Comparison of ENCODE assay signal across 9 cellular contexts in the genomic region with DNA sequence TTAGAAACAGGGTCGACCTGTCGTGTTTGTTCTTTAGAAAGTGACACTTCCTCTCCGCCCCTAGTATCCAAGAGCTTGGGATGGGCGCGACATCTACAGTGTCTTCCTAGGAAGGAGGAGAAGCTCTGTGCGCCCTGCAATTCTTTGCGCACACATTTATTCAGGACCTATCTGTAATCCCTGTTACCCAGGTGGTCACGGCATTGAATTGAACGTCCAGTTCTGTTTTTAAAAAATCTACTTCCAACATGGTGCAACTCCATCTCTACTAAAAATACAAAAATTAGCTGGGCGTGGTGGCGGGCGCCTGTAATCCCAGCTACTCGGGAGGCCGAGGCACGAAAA. TPM values are rescaled to one million over a fixed set of nuclear protein-coding genes. Genes with fewer than 3 reads are reported as not detected.
A peak's percentile ranks its signal among the peaks of the same experiment; 100 is the strongest.
DNase-seq lines count a peak whose midpoint lies in the region; ATAC-seq and TF ChIP-seq lines count a peak whose summit lies in the region.
"Had no signal": no experiment of that assay in that cellular context is flagged by ENCODE, and none has a peak within 500 bp of the region (broad histone marks: within the 10 kb centered on the region; RNA-seq: fewer than 3 reads in every experiment).

No MANE protein-coding gene starts in this region.

- H3K9me3 Mint-ChIP-seq in immature natural killer cell, result peaks cover 0 to 4% (median 1%) of the 10 kb centered on the region in 6 donors

- ATAC-seq in heart left ventricle (no peak), Right ventricle myocardium inferior (no peak), upper lobe of right lung (no peak), HG02938 (IDR thresholded peaks at IDR 0.05; ENCODE audit: unreplicated experiment) (no peak)

- peak overlapping the region in 2 of 5 donors; percentile 4 to 42 for H3K4me3 Mint-ChIP-seq in immature natural killer cell

- no peaks in the 10 kb centered on the region for H3K36me3 Mint-ChIP-seq in immature natural killer cell

- TF ChIP-seq CTCF in heart left ventricle (IDR thresholded peaks at IDR 0.05) (no peak), colonic mucosa (IDR thresholded peaks at IDR 0.05) (no peak), upper lobe of right lung (IDR thresholded peaks at IDR 0.05) (no peak)

- H3K4me3 ChIP-seq in heart left ventricle (peak overlapping the region in 11 of 12 donors; percentile 63 to 91 (median 73)), colonic mucosa (peak overlapping the region; percentile 71), mucosa of stomach (ENCODE audit: low read length) (peak overlapping the region; percentile 26), upper lobe of right lung (peak overlapping the region; percentile 59)

- peaks cover 0 to 9% of the 10 kb centered on the region in 2 donors for H3K4me1 Mint-ChIP-seq in immature natural killer cell

- H3K9ac ChIP-seq in colonic mucosa (ENCODE audit: low read depth in 2 of 2, low read length in 2 of 2) (peak overlapping the region in 1 of 2 donors; percentile 86), mucosa of stomach (ENCODE audit: low read length) (peak overlapping the region; percentile 74)

- no peak for TF ChIP-seq POLR2A in heart left ventricle (IDR thresholded peaks at IDR 0.05)

- H3K9me3 ChIP-seq in heart left ventricle (no peaks in the 10 kb centered on the region), colonic mucosa (no peaks in the 10 kb centered on the region), mucosa of stomach (ENCODE audit: control insufficient read depth, low read length) (no peaks in the 10 kb centered on the region), upper lobe of right lung (no peaks in the 10 kb centered on the region)

- intact Hi-C loops in heart left ventricle (cut with DNase I), result loop anchor here in 9 of 10 donors (5.0 to 10.0 kb wide), 7 partner anchors 36 to 144 kb away; a partner anchor contains a TSS
- intact Hi-C loops in Right ventricle myocardium inferior (cut with DNase I), result loop anchor here (5.0 kb wide), 3 partner anchors 36 to 144 kb away; no protein-coding TSS in a partner anchor
- intact Hi-C loops in colonic mucosa (cut with DNase I), result no loop called here
- intact Hi-C loops in upper lobe of right lung (cut with DNase I), result no loop called here

- peaks cover 0 to 48% (median 34%) of the 10 kb centered on the region in 12 donors for H3K4me1 ChIP-seq in heart left ventricle
- H3K4me1 ChIP-seq in colonic mucosa, result peaks cover 4% of the 10 kb centered on the region
- H3K4me1 ChIP-seq in mucosa of stomach (ENCODE audit: control insufficient read depth, insufficient read depth, low read length), result peaks cover 11% of the 10 kb centered on the region
- peaks cover 22% of the 10 kb centered on the region for H3K4me1 ChIP-seq in upper lobe of right lung

- H3K27ac Mint-ChIP-seq in immature natural killer cell, result no peak overlapping the region

- peaks cover 0 to 5% (median 0%) of the 10 kb centered on the region in 9 donors for H3K36me3 ChIP-seq in heart left ventricle
- no peaks in the 10 kb centered on the region for H3K36me3 ChIP-seq in colonic mucosa
- H3K36me3 ChIP-seq in mucosa of stomach (ENCODE audit: control insufficient read depth, insufficient read depth, low read length), result no peaks in the 10 kb centered on the region
- H3K36me3 ChIP-seq in upper lobe of right lung, result no peaks in the 10 kb centered on the region

- DNase-seq in heart left ventricle (no peak), Right ventricle myocardium inferior (ENCODE audit: missing footprints) (no peak), colonic mucosa (no peak), upper lobe of right lung (no peak), immature natural killer cell (no peak)
- DNase-seq in stimulated activated CD4-positive, alpha-beta T cell treated with anti-CD3 and anti-CD28 coated beads, Interleukin-4, amount 100 ng/mL, for 4 hours, result no peak
- DNase-seq: NCI-H2029 treated with DMSO at 0.1 percent for 48 hours had no signal

- H3K27me3 Mint-ChIP-seq in immature natural killer cell (ENCODE audit: low read depth in 3 of 3), result peaks cover 8 to 20% (median 14%) of the 10 kb centered on the region in 3 donors

- H3K27ac ChIP-seq in heart left ventricle, result peak overlapping the region in 11 of 12 donors; percentile 52 to 92 (median 87)
- peak overlapping the region; percentile 86 for H3K27ac ChIP-seq in colonic mucosa
- peak overlapping the region; percentile 88 for H3K27ac ChIP-seq in upper lobe of right lung

- H3K27me3 ChIP-seq in heart left ventricle (peaks cover 0 to 36% (median 0%) of the 10 kb centered on the region in 9 donors), colonic mucosa (no peaks in the 10 kb centered on the region), mucosa of stomach (ENCODE audit: control insufficient read depth, insufficient read depth, low read length) (no peaks in the 10 kb centered on the region), upper lobe of right lung (peaks cover 27% of the 10 kb centered on the region)

- 46 to 71% (median 53%) methylated on average over 13 to 15 of the region's 15 CpGs for WGBS in heart left ventricle, 4 donors

RNA-seq across cellular contexts. Expression of a gene that starts 0.6 kb away (rescaled TPM):
- total RNA-seq in heart left ventricle (100 to 1,000 TPM in 2 of 9 donors, 10 to 100 TPM in 7; 29.1 to 121 (median 58.0) TPM), Right ventricle myocardium inferior (83.2 TPM), colonic mucosa (10 to 100 TPM; 91.6 to 96.7 TPM), upper lobe of right lung (156 TPM)
- polyA plus RNA-seq in heart left ventricle (10 to 100 TPM; 51.6 to 53.2 TPM), immature natural killer cell (under 1 TPM in 1 of 3 donors, not detected in 2; 0.77 TPM)

Comparison
In these comparisons a context has a peak if more than half of its experiments do, and no peak if none do; other contexts are left out.
1. intact Hi-C loops: an anchor here in heart left ventricle (5.0 to 10.0 kb wide) and Right ventricle myocardium inferior (5.0 kb wide); none called in colonic mucosa and upper lobe of right lung.